ENCODE assay signal across 13 cellular contexts in the genomic region with DNA sequence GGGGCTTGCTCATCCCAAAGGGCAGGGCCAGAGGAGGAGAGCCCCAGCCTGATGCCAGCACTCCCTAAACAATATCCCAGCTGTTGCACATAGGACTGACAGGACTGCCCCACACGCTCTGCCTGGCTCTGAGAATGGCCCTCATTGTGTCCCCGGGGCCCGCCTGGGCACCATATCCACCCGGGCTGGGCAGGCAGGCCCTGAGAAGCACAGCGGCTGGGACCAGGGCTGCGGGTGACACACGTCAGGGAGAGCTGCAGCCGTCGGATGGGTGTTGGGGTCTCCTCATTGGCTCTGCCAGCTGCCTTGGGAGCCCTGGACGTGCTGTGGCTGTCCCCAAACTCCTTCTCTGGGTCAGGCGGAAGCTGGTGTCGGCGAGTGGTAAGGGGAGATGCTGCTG. TPM values are rescaled to one million over a fixed set of nuclear protein-coding genes. Genes with fewer than 3 reads are reported as not detected.
DNase-seq lines count a peak whose midpoint lies in the region; ATAC-seq and TF ChIP-seq lines count a peak whose summit lies in the region.
"Had no signal": no experiment of that assay in that cellular context is flagged by ENCODE, and none has a peak within 500 bp of the region (broad histone marks: within the 10 kb centered on the region; RNA-seq: fewer than 3 reads in every experiment).

No MANE protein-coding gene starts in this region.

- H3K4me3 ChIP-seq in body of pancreas (no peak overlapping the region), retinal pigment epithelial cell (ENCODE audit: low read length) (peak overlapping the region; percentile 97), WERI-Rb-1 (ENCODE audit: low read depth, low read length) (no peak overlapping the region)
- H3K4me3 ChIP-seq: SK-N-MC had no signal

- TF ChIP-seq CTCF in body of pancreas (IDR thresholded peaks at IDR 0.05), result no peak
- TF ChIP-seq CTCF in retinal pigment epithelial cell (conservative IDR thresholded peaks at IDR 0.05; ENCODE audit: low read depth, low read length), result no peak
- TF ChIP-seq CTCF in WERI-Rb-1 (IDR thresholded peaks at IDR 0.05; ENCODE audit: low read depth, low read length), result no peak

- no peak for TF ChIP-seq POLR2A in body of pancreas (IDR thresholded peaks at IDR 0.05)

- intact Hi-C loops in body of pancreas (cut with DNase I), result no loop called here

- ATAC-seq in body of pancreas, result no peak
- no peak for ATAC-seq in stimulated activated naive CD8-positive, alpha-beta T cell treated with anti-CD3 and anti-CD28 coated beads, Interleukin-15, Interleukin-2, amounts not matched to agents 100 U/mL and 50 U/mL, for 24 hours

- peak; percentile 92 for DNase-seq in Ammon's horn (ENCODE audit: low spot score)
- peak in 1 of 4 donors; percentile 20 for DNase-seq in body of pancreas
- no peak for DNase-seq in retinal pigment epithelial cell (ENCODE audit: low read depth)
- DNase-seq in SIG-M5 treated with dmso at 0.1 percent for 504 hours (lab: John Stamatoyannopoulos, UW; ENCODE audit: unreplicated experiment), result no peak
- no peak for DNase-seq in WERI-Rb-1
- no peak for DNase-seq in NCI-H2171 treated with DMSO at 0.1 percent for 48 hours (lab: John Stamatoyannopoulos, UW)
- DNase-seq in stimulated activated naive CD8-positive, alpha-beta T cell treated with anti-CD3 and anti-CD28 coated beads, Interleukin-15, Interleukin-2, amounts not matched to agents 100 U/mL and 50 U/mL, for 24 hours, result no peak
- DNase-seq: NCI-H2227 treated with DMSO at 0.1 percent for 48 hours had no signal

- peaks cover 85% of the 10 kb centered on the region for H3K4me1 ChIP-seq in body of pancreas

- no peaks in the 10 kb centered on the region for H3K9me3 ChIP-seq in body of pancreas
- no peaks in the 10 kb centered on the region for H3K9me3 ChIP-seq in WERI-Rb-1 (ENCODE audit: severe bottlenecking)
- H3K9me3 ChIP-seq: neutrophil had no signal

- H3K27me3 ChIP-seq in body of pancreas (no peaks in the 10 kb centered on the region), layer of hippocampus (ENCODE audit: control insufficient read depth, insufficient read depth, low read length) (no peaks in the 10 kb centered on the region), WERI-Rb-1 (ENCODE audit: insufficient read depth, low read depth, severe bottlenecking) (no peaks in the 10 kb centered on the region)

- WGBS in body of pancreas, 2 donors, result 73 to 90% methylated on average over 2 to 13 of the region's 13 CpGs

- H3K36me3 ChIP-seq in body of pancreas (replicated peaks in 1 of 2; ENCODE audit: insufficient read depth in 1 of 2, low read depth in 2 of 2) (peaks cover 0 to 3% of the 10 kb centered on the region in 2 donors), WERI-Rb-1 (no peaks in the 10 kb centered on the region; the same call in 1 of the 2 replicates)
- H3K36me3 ChIP-seq: neutrophil had no signal

- peak overlapping the region; percentile 75 to 99 (median 99) for H3K27ac ChIP-seq in body of pancreas
- peak overlapping the region; percentile 99 for H3K27ac ChIP-seq in layer of hippocampus (ENCODE audit: low read depth, low read length)
- H3K27ac ChIP-seq in WERI-Rb-1, result no peak overlapping the region
- H3K27ac ChIP-seq: neutrophil, SK-N-MC had no signal

RNA-seq across cellular contexts. Expression of a gene that starts 4.2 kb away (rescaled TPM):
- total RNA-seq in body of pancreas, result 10 to 100 TPM; 61.0 to 72.8 TPM
- total RNA-seq: B cell had no signal

RNA-seq across cellular contexts. Expression of a gene that starts 28.5 kb away (rescaled TPM):
- total RNA-seq in body of pancreas, result over 10,000 TPM; 14,932 to 20,352 TPM
- total RNA-seq: activated CD8-positive, alpha-beta memory T cell treated with anti-CD3 and anti-CD28 coated beads for 36 hours; B cell had no signal

RNA-seq across cellular contexts. Expression of a gene that starts 40.3 kb away (rescaled TPM):
- total RNA-seq in body of pancreas, result over 10,000 TPM; 18,538 to 32,261 TPM
- total RNA-seq: activated CD8-positive, alpha-beta memory T cell treated with anti-CD3 and anti-CD28 coated beads for 36 hours; B cell had no signal
